ENCODE assay signal across 23 cellular contexts in genomic region chr10:104104418-104104817, GRCh38. TPM values are rescaled to one million over a fixed set of nuclear protein-coding genes. Genes with fewer than 3 reads are reported as not detected.
A peak's percentile ranks its signal among the peaks of the same experiment; 100 is the strongest.
DNase-seq lines count a peak whose midpoint lies in the region; ATAC-seq, FAIRE-seq and TF ChIP-seq lines count a peak whose summit lies in the region.
"Had no signal": no experiment of that assay in that cellular context is flagged by ENCODE, and none has a peak within 500 bp of the region (broad histone marks: within the 10 kb centered on the region; RNA-seq: fewer than 3 reads in every experiment).

No MANE protein-coding gene starts in this region.

- H3K4me1 ChIP-seq in HCT116 (ENCODE audit: control insufficient read depth in 1 of 2, insufficient read depth in 2 of 2, low read length in 2 of 2) (peaks cover 0 to 20% of the 10 kb centered on the region in 2 experiments; a peak in 2 of 4 replicates), PC-3 (ENCODE audit: insufficient read depth, low read length) (peaks cover 23% of the 10 kb centered on the region), neural progenitor cell (peaks cover 10% of the 10 kb centered on the region)

- TF ChIP-seq POLR2A in HCT116 (IDR thresholded peaks at IDR 0.05; ENCODE audit: borderline replicate concordance, extremely low read depth, insufficient read depth, insufficient read length) = no peak

- intact Hi-C loops in HCT116 (cut with micrococcal nuclease) (no loop called here), PC-3 (cut with micrococcal nuclease) (no loop called here)
- intact Hi-C loops in activated CD8-positive, alpha-beta T cell treated with anti-CD3 and anti-CD28 coated beads for 36 hours (cut with micrococcal nuclease) = no loop called here

- POLR2A ChIA-PET in HCT116 (lab: Charles Lee) = no interaction called here
- POLR2A ChIA-PET in PC-3 (lab: Charles Lee; ENCODE audit: unreplicated experiment) = no interaction called here
- POLR2A ChIA-PET in activated CD8-positive, alpha-beta T cell treated with anti-CD3 and anti-CD28 coated beads for 36 hours (lab: Charles Lee) = no interaction called here

- H3K9ac ChIP-seq in HCT116 (ENCODE audit: low read length) = no peak overlapping the region
- H3K9ac ChIP-seq in PC-3 (ENCODE audit: low read length) = no peak overlapping the region
- no peak overlapping the region for H3K9ac ChIP-seq in neural progenitor cell
- H3K9ac ChIP-seq: BLaER1 treated with 17β-estradiol and CSF1 and Interleukin-3, amounts not matched to agents 10 nM and 100 nM had no signal

- H3K36me3 Mint-ChIP-seq in neural progenitor cell = no peaks in the 10 kb centered on the region
- H3K36me3 Mint-ChIP-seq in activated CD8-positive, alpha-beta T cell treated with anti-CD3 and anti-CD28 coated beads for 36 hours (ENCODE audit: low read depth) = no peaks in the 10 kb centered on the region

- no peak for ATAC-seq in HCT116
- ATAC-seq in PC-3 = no peak
- ATAC-seq in activated CD8-positive, alpha-beta T cell treated with anti-CD3 and anti-CD28 coated beads for 36 hours = no peak
- ATAC-seq: Panc1 had no signal

- no peaks in the 10 kb centered on the region for H3K4me1 Mint-ChIP-seq in neural progenitor cell
- H3K4me1 Mint-ChIP-seq in activated CD8-positive, alpha-beta T cell treated with anti-CD3 and anti-CD28 coated beads for 36 hours (ENCODE audit: low read depth) = peaks cover 4% of the 10 kb centered on the region

- peaks cover 4% of the 10 kb centered on the region for H3F3A ChIP-seq in PC-3 (ENCODE audit: low read length, unreplicated experiment)
- no peaks in the 10 kb centered on the region for H3F3A ChIP-seq in neural progenitor cell (ENCODE audit: low read depth)

- H3K9me2 ChIP-seq in HCT116 (ENCODE audit: insufficient read depth) (no peaks in the 10 kb centered on the region), PC-3 (replicated peaks; ENCODE audit: low read length) (no peaks in the 10 kb centered on the region)

- no peak for TF ChIP-seq RAD21 in HCT116 (IDR thresholded peaks at IDR 0.05; ENCODE audit: low read depth)

- H3K4me3 Mint-ChIP-seq in neural progenitor cell = no peak overlapping the region
- H3K4me3 Mint-ChIP-seq in activated CD8-positive, alpha-beta T cell treated with anti-CD3 and anti-CD28 coated beads for 36 hours = no peak overlapping the region
- H3K4me3 Mint-ChIP-seq: CD4-positive, alpha-beta T cell; T-helper 1 cell treated with Interleukin-12 subunit alpha and Interleukin-12 subunit beta and Interleukin-4 antibody, amounts not matched to agents 30 μg/mL and 1 μg/mL, for 36 hours had no signal

- H3K36me3 ChIP-seq in HCT116 (ENCODE audit: control insufficient read depth in 1 of 2, insufficient read depth in 2 of 2, low read length in 2 of 2) = no peaks in the 10 kb centered on the region
- no peaks in the 10 kb centered on the region for H3K36me3 ChIP-seq in PC-3 (ENCODE audit: low read depth, low read length)
- H3K36me3 ChIP-seq in neural progenitor cell = no peaks in the 10 kb centered on the region
- H3K36me3 ChIP-seq: BLaER1 treated with 17β-estradiol and CSF1 and Interleukin-3, amounts not matched to agents 10 nM and 100 nM; MG63 had no signal

- no peak overlapping the region for H3K27ac ChIP-seq in HCT116 (ENCODE audit: low read depth, low read length)
- peak overlapping the region; percentile 26; the same call in 1 of the 2 replicates for H3K27ac ChIP-seq in PC-3 (ENCODE audit: low read length)
- no peak overlapping the region for H3K27ac ChIP-seq in neural progenitor cell
- H3K27ac ChIP-seq: BLaER1 treated with 17β-estradiol and CSF1 and Interleukin-3, amounts not matched to agents 10 nM and 100 nM; RWPE1 had no signal

- H4K20me1 ChIP-seq in HCT116 (ENCODE audit: insufficient read depth) (no peaks in the 10 kb centered on the region), PC-3 (ENCODE audit: low read length) (no peaks in the 10 kb centered on the region), neural progenitor cell (ENCODE audit: low read depth) (no peaks in the 10 kb centered on the region)
- H4K20me1 ChIP-seq: BLaER1 treated with 17β-estradiol and CSF1 and Interleukin-3, amounts not matched to agents 10 nM and 100 nM had no signal

- FAIRE-seq in GM18507 (lab: Jason Lieb, UNC) = peak; percentile 24
- FAIRE-seq: A204.1, D721Med had no signal

- H3K9me3 ChIP-seq in HCT116 (ENCODE audit: control insufficient read depth in 1 of 2, insufficient read depth in 1 of 2, low read depth in 1 of 2, low read length in 2 of 2) (peaks cover 0 to 3% of the 10 kb centered on the region in 2 experiments; a peak in 1 of 4 replicates), PC-3 (ENCODE audit: low read length) (no peaks in the 10 kb centered on the region), neural progenitor cell (ENCODE audit: low read depth) (no peaks in the 10 kb centered on the region)
- H3K9me3 ChIP-seq: BLaER1 treated with 17β-estradiol and CSF1 and Interleukin-3, amounts not matched to agents 10 nM and 100 nM; MG63 had no signal

- H3K79me2 ChIP-seq in HCT116 (ENCODE audit: insufficient read depth, low read length) = no peaks in the 10 kb centered on the region
- no peaks in the 10 kb centered on the region for H3K79me2 ChIP-seq in PC-3 (ENCODE audit: low read length)
- no peaks in the 10 kb centered on the region for H3K79me2 ChIP-seq in neural progenitor cell (ENCODE audit: low read depth)

- CTCF ChIA-PET in HCT116 (lab: Charles Lee) = interaction anchor here (2.0 kb wide), 1 partner anchor 17 kb away, joined by 6 read pairs; the partner anchor contains the start of gene SFR1
- CTCF ChIA-PET in PC-3 (lab: Charles Lee) = no interaction called here
- CTCF ChIA-PET in activated CD8-positive, alpha-beta T cell treated with anti-CD3 and anti-CD28 coated beads for 36 hours (lab: Charles Lee) = interaction anchor here (1.9 kb wide), 1 partner anchor 33 kb away, joined by 7 read pairs; no protein-coding TSS in a partner anchor

- H3K4me2 ChIP-seq in HCT116 (ENCODE audit: low read length) (no peak overlapping the region), PC-3 (ENCODE audit: low read length) (no peak overlapping the region), neural progenitor cell (no peak overlapping the region)
- H3K4me2 ChIP-seq: BLaER1 treated with 17β-estradiol and CSF1 and Interleukin-3, amounts not matched to agents 10 nM and 100 nM had no signal

- H3K27ac Mint-ChIP-seq in neural progenitor cell = no peak overlapping the region
- H3K27ac Mint-ChIP-seq in activated CD8-positive, alpha-beta T cell treated with anti-CD3 and anti-CD28 coated beads for 36 hours = no peak overlapping the region
- H3K27ac Mint-ChIP-seq: CD4-positive, alpha-beta T cell; T-helper 1 cell treated with Interleukin-12 subunit alpha and Interleukin-12 subunit beta and Interleukin-4 antibody, amounts not matched to agents 30 μg/mL and 1 μg/mL, for 36 hours had no signal

- no peak for DNase-seq in GM18507 (ENCODE audit: extremely low spot score, insufficient read length, low read depth)
- no peak for DNase-seq in HCT116 (ENCODE audit: low read depth, low spot score)
- no peak for DNase-seq in PC-3
- no peak for DNase-seq in neural progenitor cell (ENCODE audit: low spot score)
- DNase-seq in activated CD8-positive, alpha-beta T cell treated with anti-CD3 and anti-CD28 coated beads for 36 hours = no peak
- DNase-seq in middle frontal gyrus (ENCODE audit: extremely low spot score, low spot score) = no peak
- DNase-seq in stimulated activated CD4-positive, alpha-beta T cell treated with anti-CD3 and anti-CD28 coated beads, Interleukin-15, amount 100 ng/mL, for 24 hours = no peak
- DNase-seq: AML-193; CD4-positive, alpha-beta T cell; KG1; MG63; NCI-H2029; NCI-H446; NCI-H526; NCI-H82; SHP77 treated with DMSO at 0.1 percent for 48 hours; SW 1271 had no signal

- H3K9me3 Mint-ChIP-seq in neural progenitor cell = no peaks in the 10 kb centered on the region
- H3K9me3 Mint-ChIP-seq in activated CD8-positive, alpha-beta T cell treated with anti-CD3 and anti-CD28 coated beads for 36 hours = no peaks in the 10 kb centered on the region
- H3K9me3 Mint-ChIP-seq: CD4-positive, alpha-beta T cell; T-helper 1 cell treated with Interleukin-12 subunit alpha and Interleukin-12 subunit beta and Interleukin-4 antibody, amounts not matched to agents 30 μg/mL and 1 μg/mL, for 36 hours had no signal

- H3K27me3 ChIP-seq in HCT116 (ENCODE audit: insufficient read depth, low read length) (no peaks in the 10 kb centered on the region), PC-3 (ENCODE audit: low read length) (no peaks in the 10 kb centered on the region), neural progenitor cell (no peaks in the 10 kb centered on the region)
- H3K27me3 ChIP-seq: BLaER1 treated with 17β-estradiol and CSF1 and Interleukin-3, amounts not matched to agents 10 nM and 100 nM; MG63 had no signal

- RAD21 ChIA-PET in HCT116 (lab: Charles Lee; ENCODE audit: low non-redundant PET in 1 of 2, low total read pairs in 2 of 2, uncharacterized antibody in 2 of 2, unreplicated experiment in 2 of 2) = interaction anchor here in 1 of 2 experiments (0.5 kb wide), 1 partner anchor 282 kb away, joined by 3 read pairs; no protein-coding TSS in a partner anchor

- peak overlapping the region; percentile 38 for H2AFZ ChIP-seq in HCT116 (ENCODE audit: low read depth, low read length, poor library complexity, severe bottlenecking)
- no peak overlapping the region for H2AFZ ChIP-seq in PC-3 (ENCODE audit: low read length)
- peak overlapping the region; percentile 30 for H2AFZ ChIP-seq in neural progenitor cell (replicated peaks)

- H3K27me3 Mint-ChIP-seq in neural progenitor cell (ENCODE audit: insufficient read depth, low read depth) = peaks cover 2% of the 10 kb centered on the region
- H3K27me3 Mint-ChIP-seq in activated CD8-positive, alpha-beta T cell treated with anti-CD3 and anti-CD28 coated beads for 36 hours = no peaks in the 10 kb centered on the region
- H3K27me3 Mint-ChIP-seq: CD4-positive, alpha-beta T cell had no signal

- no peak overlapping the region for H3K4me3 ChIP-seq in HCT116 (replicated peaks in 1 of 2; ENCODE audit: low read depth in 1 of 2, low read length in 2 of 2)
- H3K4me3 ChIP-seq in PC-3 (ENCODE audit: low read length) = no peak overlapping the region
- no peak overlapping the region for H3K4me3 ChIP-seq in neural progenitor cell
- H3K4me3 ChIP-seq: BLaER1 treated with 17β-estradiol and CSF1 and Interleukin-3, amounts not matched to agents 10 nM and 100 nM; MG63 had no signal

- no peak for TF ChIP-seq CTCF in HCT116 (IDR thresholded peaks at IDR 0.05 in 2 of 3, conservative IDR thresholded peaks at IDR 0.05 in 1 of 3; ENCODE audit: borderline replicate concordance in 1 of 3, insufficient read depth in 1 of 3, low read depth in 2 of 3, low read length in 2 of 3)
- TF ChIP-seq CTCF in PC-3 (conservative IDR thresholded peaks at IDR 0.05; ENCODE audit: low read depth, low read length) = no peak
- no peak for TF ChIP-seq CTCF in neural progenitor cell (IDR thresholded peaks at IDR 0.05)
- TF ChIP-seq CTCF in activated CD8-positive, alpha-beta T cell treated with anti-CD3 and anti-CD28 coated beads for 36 hours (IDR thresholded peaks at IDR 0.05) = no peak

- BruUV-seq in HCT116 (replicated peaks; lab: Mats Ljungman, UMichigan) (no TSS peak), PC-3 (replicated peaks; lab: Mats Ljungman, UMichigan) (no TSS peak)

RNA-seq across cellular contexts. Expression of gene SFR1, which starts 17.6 kb away (rescaled TPM):
- total RNA-seq in HCT116 (2021; ENCODE audit: unreplicated experiment) (38.5 TPM), PC-3 (2014; rRNA removed) (2.9 and 4.7 TPM in 2 replicates), neural progenitor cell (ENCODE audit: low replicate concordance) (15.5 and 18.2 TPM in 2 replicates)
- polyA plus RNA-seq in HCT116 (2012) = 7.0 and 14.5 TPM in 2 replicates
- 10 to 100 TPM; 16.8 to 17.9 TPM for total RNA-seq in activated CD8-positive, alpha-beta T cell treated with anti-CD3 and anti-CD28 coated beads for 36 hours

RNA-seq across cellular contexts. Expression of gene COL17A1, which starts 18.7 kb away (rescaled TPM):
- total RNA-seq in HCT116 (2021; ENCODE audit: unreplicated experiment) (3.5 TPM), PC-3 (2014; rRNA removed) (1.2 and 1.6 TPM in 2 replicates), neural progenitor cell (ENCODE audit: low replicate concordance) (1.5 and 2.3 TPM in 2 replicates)
- polyA plus RNA-seq in HCT116 (2012) = 4.1 and 5.1 TPM in 2 replicates
- total RNA-seq in activated CD8-positive, alpha-beta T cell treated with anti-CD3 and anti-CD28 coated beads for 36 hours = not detected
- total RNA-seq: CD4-positive, alpha-beta T cell had no signal
